1 cellular context compared by ENCODE assay signal in the genomic region with DNA sequence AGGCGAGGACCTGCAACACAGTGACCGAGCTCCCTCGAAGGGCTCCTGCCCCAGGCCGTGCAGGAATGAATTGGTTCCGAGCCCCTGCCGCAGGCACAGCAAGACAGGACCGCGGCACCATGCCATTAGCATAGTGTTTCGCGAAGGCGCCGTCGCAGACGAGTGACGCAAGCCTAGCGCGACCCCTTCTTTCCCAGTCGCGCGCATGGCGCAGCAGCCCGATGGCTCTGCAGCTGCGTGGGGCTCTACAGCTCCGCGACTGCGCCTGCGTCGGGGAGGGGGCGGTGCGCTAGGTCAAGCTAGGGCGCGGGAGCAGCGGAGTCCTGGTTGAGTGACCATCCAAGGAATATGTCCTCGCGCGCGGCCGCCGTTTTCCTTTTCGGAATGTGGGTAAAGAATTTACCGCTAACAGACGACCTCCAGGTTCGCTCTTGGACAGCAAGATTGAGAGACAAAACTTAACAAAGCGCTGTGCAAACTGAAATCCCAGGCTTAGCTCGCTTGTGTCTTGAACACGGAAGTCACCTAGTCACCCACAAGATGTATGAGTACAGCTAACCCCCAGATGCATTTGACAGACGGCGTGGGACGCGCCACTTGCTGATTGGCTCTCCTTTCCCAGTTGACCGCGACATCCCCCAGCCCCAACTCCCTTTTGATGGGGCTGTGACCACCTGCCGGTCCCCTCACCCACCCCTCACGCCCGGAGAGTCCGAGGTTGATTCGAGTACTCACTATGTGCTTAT.
A peak's percentile ranks its signal among the peaks of the same experiment; 100 is the strongest.
TF ChIP-seq lines count a peak whose summit lies in the region.

Gene TRMT61B, minus strand, starts transcription at position 164 of the 746 bp plus-strand sequence. Its CDS starts 32 bp downstream, at position 132.

TF ChIP-seq in HepG2, 621 proteins besides CTCF, POLR2A, EP300 and RAD21 (continued from another document and continues in another):
- TF ChIP-seq HNF1A (IDR thresholded peaks at IDR 0.05; ENCODE audit: low read depth): peak; percentile 53; the same call in 1 of the 2 replicates
- peak; percentile 84; the same call in 1 of the 2 replicates for TF ChIP-seq HNF1A (CRISPR knock-in tag; IDR thresholded peaks at IDR 0.05; ENCODE audit: borderline replicate concordance)
- TF ChIP-seq, protein P1, sequence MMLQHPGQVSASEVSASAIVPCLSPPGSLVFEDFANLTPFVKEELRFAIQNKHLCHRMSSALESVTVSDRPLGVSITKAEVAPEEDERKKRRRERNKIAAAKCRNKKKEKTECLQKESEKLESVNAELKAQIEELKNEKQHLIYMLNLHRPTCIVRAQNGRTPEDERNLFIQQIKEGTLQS (CRISPR knock-in tag; IDR thresholded peaks at IDR 0.05): peak; percentile 67; the same call in 1 of the 2 replicates
- 0 out of 2 replicates have a peak, but pooled peaks have one; percentile 54 for TF ChIP-seq ZNF569 (CRISPR knock-in tag; IDR thresholded peaks at IDR 0.05; ENCODE audit: borderline replicate concordance)
- TF ChIP-seq GATA4 (IDR thresholded peaks at IDR 0.05; ENCODE audit: borderline replicate concordance, low read depth): peak; percentile 76; the same call in 1 of the 2 replicates
- TF ChIP-seq, protein P2, sequence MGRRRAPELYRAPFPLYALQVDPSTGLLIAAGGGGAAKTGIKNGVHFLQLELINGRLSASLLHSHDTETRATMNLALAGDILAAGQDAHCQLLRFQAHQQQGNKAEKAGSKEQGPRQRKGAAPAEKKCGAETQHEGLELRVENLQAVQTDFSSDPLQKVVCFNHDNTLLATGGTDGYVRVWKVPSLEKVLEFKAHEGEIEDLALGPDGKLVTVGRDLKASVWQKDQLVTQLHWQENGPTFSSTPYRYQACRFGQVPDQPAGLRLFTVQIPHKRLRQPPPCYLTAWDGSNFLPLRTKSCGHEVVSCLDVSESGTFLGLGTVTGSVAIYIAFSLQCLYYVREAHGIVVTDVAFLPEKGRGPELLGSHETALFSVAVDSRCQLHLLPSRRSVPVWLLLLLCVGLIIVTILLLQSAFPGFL (CRISPR knock-in tag; IDR thresholded peaks at IDR 0.05): no peak
- TF ChIP-seq ZNF790 (CRISPR knock-in tag; IDR thresholded peaks at IDR 0.05; ENCODE audit: borderline replicate concordance): no peak
- TF ChIP-seq PPARG (CRISPR knock-in tag; conservative IDR thresholded peaks at IDR 0.05): peak; percentile 79
- no peak for TF ChIP-seq MBNL3 (CRISPR knock-in tag; conservative IDR thresholded peaks at IDR 0.05)
- peak; percentile 54; the same call in 1 of the 2 replicates for TF ChIP-seq KLF15 (CRISPR knock-in tag; IDR thresholded peaks at IDR 0.05; ENCODE audit: borderline replicate concordance)
- 0 out of 2 replicates have a peak, but pooled peaks have one; percentile 22 for TF ChIP-seq NKX3-1 (CRISPR knock-in tag; IDR thresholded peaks at IDR 0.05)
- TF ChIP-seq NFRKB (IDR thresholded peaks at IDR 0.05): no peak
- TF ChIP-seq KLF12 (CRISPR knock-in tag; IDR thresholded peaks at IDR 0.05; ENCODE audit: borderline replicate concordance): peak; percentile 72; the same call in 1 of the 2 replicates
- peak; percentile 100 for TF ChIP-seq MYC (CRISPR knock-in tag; IDR thresholded peaks at IDR 0.05; ENCODE audit: borderline replicate concordance)
- peak; percentile 81 for TF ChIP-seq ZBTB33 (CRISPR knock-in tag; IDR thresholded peaks at IDR 0.05)
- no peak for TF ChIP-seq GPBP1L1 (CRISPR knock-in tag; IDR thresholded peaks at IDR 0.05)
- TF ChIP-seq CBX1 (IDR thresholded peaks at IDR 0.05; ENCODE audit: low read depth): peak; percentile 94
- TF ChIP-seq RXRB (CRISPR knock-in tag; IDR thresholded peaks at IDR 0.05; ENCODE audit: borderline replicate concordance): peak; percentile 88
- no peak for TF ChIP-seq TCF7L2 (IDR thresholded peaks at IDR 0.05; ENCODE audit: low read depth, low read length)
- TF ChIP-seq TCF12 (IDR thresholded peaks at IDR 0.05): no peak
- TF ChIP-seq TCF12 (CRISPR knock-in tag; IDR thresholded peaks at IDR 0.05): 0 out of 2 replicates have a peak, but pooled peaks have one; percentile 25
- TF ChIP-seq RBAK (CRISPR knock-in tag; IDR thresholded peaks at IDR 0.05): no peak
- TF ChIP-seq GABPA (IDR thresholded peaks at IDR 0.05; ENCODE audit: low read depth, low read length): no peak
- TF ChIP-seq GABPA (CRISPR knock-in tag; IDR thresholded peaks at IDR 0.05; ENCODE audit: low read depth): peak; percentile 77
- peak; percentile 22; the same call in 1 of the 2 replicates for TF ChIP-seq EHMT2 (IDR thresholded peaks at IDR 0.05; ENCODE audit: borderline replicate concordance, low read depth, low read length)
- TF ChIP-seq, protein P3, sequence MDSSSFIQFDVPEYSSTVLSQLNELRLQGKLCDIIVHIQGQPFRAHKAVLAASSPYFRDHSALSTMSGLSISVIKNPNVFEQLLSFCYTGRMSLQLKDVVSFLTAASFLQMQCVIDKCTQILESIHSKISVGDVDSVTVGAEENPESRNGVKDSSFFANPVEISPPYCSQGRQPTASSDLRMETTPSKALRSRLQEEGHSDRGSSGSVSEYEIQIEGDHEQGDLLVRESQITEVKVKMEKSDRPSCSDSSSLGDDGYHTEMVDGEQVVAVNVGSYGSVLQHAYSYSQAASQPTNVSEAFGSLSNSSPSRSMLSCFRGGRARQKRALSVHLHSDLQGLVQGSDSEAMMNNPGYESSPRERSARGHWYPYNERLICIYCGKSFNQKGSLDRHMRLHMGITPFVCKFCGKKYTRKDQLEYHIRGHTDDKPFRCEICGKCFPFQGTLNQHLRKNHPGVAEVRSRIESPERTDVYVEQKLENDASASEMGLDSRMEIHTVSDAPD (CRISPR knock-in tag; IDR thresholded peaks at IDR 0.05): no peak; the same call in 1 of the 2 replicates
- TF ChIP-seq SYNCRIP (IDR thresholded peaks at IDR 0.05; ENCODE audit: insufficient read depth, low read depth, low read length): no peak
- peak; percentile 90 for TF ChIP-seq ZKSCAN1 (IDR thresholded peaks at IDR 0.05; ENCODE audit: low read length)
- TF ChIP-seq NFE2 (CRISPR knock-in tag; IDR thresholded peaks at IDR 0.05): 0 out of 2 replicates have a peak, but pooled peaks have one; percentile 30
- peak; percentile 91 for TF ChIP-seq MNT (IDR thresholded peaks at IDR 0.05)
- no peak for TF ChIP-seq SOX13 (IDR thresholded peaks at IDR 0.05)
- TF ChIP-seq SOX13 (CRISPR knock-in tag; conservative IDR thresholded peaks at IDR 0.05 in 1 of 2, IDR thresholded peaks at IDR 0.05 in 1 of 2): peak in 1 of 2 experiments; percentile 67; a peak in 2 of 4 replicates
- no peak for TF ChIP-seq HNRNPK (IDR thresholded peaks at IDR 0.05; ENCODE audit: low read depth, low read length, poor library complexity, severe bottlenecking)
- no peak for TF ChIP-seq TOPORS (CRISPR knock-in tag; IDR thresholded peaks at IDR 0.05)
- peak; percentile 98 for TF ChIP-seq ZNF414 (CRISPR knock-in tag; IDR thresholded peaks at IDR 0.05)
- TF ChIP-seq ZBTB7B (CRISPR knock-in tag; IDR thresholded peaks at IDR 0.05): peak; percentile 87; the same call in 1 of the 2 replicates
- TF ChIP-seq, protein P4, sequence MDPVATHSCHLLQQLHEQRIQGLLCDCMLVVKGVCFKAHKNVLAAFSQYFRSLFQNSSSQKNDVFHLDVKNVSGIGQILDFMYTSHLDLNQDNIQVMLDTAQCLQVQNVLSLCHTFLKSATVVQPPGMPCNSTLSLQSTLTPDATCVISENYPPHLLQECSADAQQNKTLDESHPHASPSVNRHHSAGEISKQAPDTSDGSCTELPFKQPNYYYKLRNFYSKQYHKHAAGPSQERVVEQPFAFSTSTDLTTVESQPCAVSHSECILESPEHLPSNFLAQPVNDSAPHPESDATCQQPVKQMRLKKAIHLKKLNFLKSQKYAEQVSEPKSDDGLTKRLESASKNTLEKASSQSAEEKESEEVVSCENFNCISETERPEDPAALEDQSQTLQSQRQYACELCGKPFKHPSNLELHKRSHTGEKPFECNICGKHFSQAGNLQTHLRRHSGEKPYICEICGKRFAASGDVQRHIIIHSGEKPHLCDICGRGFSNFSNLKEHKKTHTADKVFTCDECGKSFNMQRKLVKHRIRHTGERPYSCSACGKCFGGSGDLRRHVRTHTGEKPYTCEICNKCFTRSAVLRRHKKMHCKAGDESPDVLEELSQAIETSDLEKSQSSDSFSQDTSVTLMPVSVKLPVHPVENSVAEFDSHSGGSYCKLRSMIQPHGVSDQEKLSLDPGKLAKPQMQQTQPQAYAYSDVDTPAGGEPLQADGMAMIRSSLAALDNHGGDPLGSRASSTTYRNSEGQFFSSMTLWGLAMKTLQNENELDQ (CRISPR knock-in tag; IDR thresholded peaks at IDR 0.05; ENCODE audit: borderline replicate concordance): peak; percentile 79
- TF ChIP-seq ATF2 (CRISPR knock-in tag; IDR thresholded peaks at IDR 0.05): peak; percentile 96
- TF ChIP-seq MAFF (IDR thresholded peaks at IDR 0.05; ENCODE audit: low read depth, low read length): no peak; the same call in 1 of the 2 replicates
